In genomic region chr17:8668181-8668740, GRCh38 we compare ENCODE assay signal across 23 cellular contexts.
"Had no signal": no experiment of that assay in that cellular context is flagged by ENCODE, and none has a peak within 500 bp of the region (broad histone marks: within the 10 kb centered on the region; RNA-seq: fewer than 3 reads in every experiment).

No MANE protein-coding gene starts in this region.

- H3K4me1 ChIP-seq: Peyer's patch, SJCRH30 had no signal

- H3K9me3 ChIP-seq: Peyer's patch, SJCRH30 had no signal

- H3K36me3 ChIP-seq: Peyer's patch, SJCRH30 had no signal

- H3K27ac ChIP-seq: KMS-11, Peyer's patch, RWPE1, SJCRH30 had no signal

- H3K27me3 ChIP-seq: Peyer's patch, SJCRH30 had no signal

- H3K4me2 ChIP-seq: KMS-11 had no signal

- DNase-seq: activated CD4-positive, alpha-beta T cell treated with anti-CD3 and anti-CD28 coated beads for 4 hours; activated CD8-positive, alpha-beta memory T cell treated with anti-CD3 and anti-CD28 coated beads, Interleukin-2, amount 50 U/mL, for 4 hours; activated CD8-positive, alpha-beta T cell treated with anti-CD3 and anti-CD28 coated beads for 36 hours; activated gamma-delta T cell treated with Interleukin-2 at 50 U/mL for 16 hours; activated naive CD4-positive, alpha-beta T cell treated with anti-CD3 and anti-CD28 coated beads, Interleukin-2, amount 10 ng/mL, durations not matched to agents 7 days and 5 days; activated naive CD8-positive, alpha-beta T cell treated with anti-CD3 and anti-CD28 coated beads for 36 hours; activated T-cell treated with anti-CD3 and anti-CD28 coated beads, Interleukin-2, amount 50 U/mL, for 72 hours; MV-4-11; NCI-H1092 treated with DMSO at 0.1 percent for 48 hours; NCI-H1417 treated with DMSO at 0.1 percent for 48 hours; NCI-H1694; NCI-H2029; NCI-H345; NCI-H510A; NCI-H69; Peyer's patch; Right ventricle myocardium superior; SW 1271 had no signal

- H3K4me3 ChIP-seq: Peyer's patch, SJCRH30 had no signal

- ATAC-seq: activated CD4-positive, CD25-positive, alpha-beta regulatory T cell treated with anti-CD3 and anti-CD28 coated beads, Interleukin-2, amount 50 U/mL, for 24 hours; activated CD8-positive, alpha-beta T cell treated with anti-CD3 and anti-CD28 coated beads for 36 hours; activated T-cell treated with anti-CD3 and anti-CD28 coated beads, Interleukin-2, amount 50 U/mL, for 72 hours; SK-N-SH treated with all-trans-retinoic acid at 6 μM for 48 hours had no signal

- H3K9ac ChIP-seq: KMS-11 had no signal
